In genomic region chr11:1129143-1129665, GRCh38 we compare ENCODE assay signal across 31 cellular contexts. TPM values are rescaled to one million over a fixed set of nuclear protein-coding genes. Genes with fewer than 3 reads are reported as not detected.
DNase-seq lines count a peak whose midpoint lies in the region; ATAC-seq and TF ChIP-seq lines count a peak whose summit lies in the region.
"Had no signal": no experiment of that assay in that cellular context is flagged by ENCODE, and none has a peak within 500 bp of the region (broad histone marks: within the 10 kb centered on the region; RNA-seq: fewer than 3 reads in every experiment).

No MANE protein-coding gene starts in this region.

- no peak overlapping the region for H2BK5ac ChIP-seq in trophoblast cell (ENCODE audit: low read depth, low read length, poor library complexity)

- H3K27ac Mint-ChIP-seq in Calu3 (ENCODE audit: unreplicated experiment), result no peak overlapping the region
- H3K27ac Mint-ChIP-seq in WTC11, result no peak overlapping the region
- H3K27ac Mint-ChIP-seq: activated naive CD8-positive, alpha-beta T cell treated with anti-CD3 and anti-CD28 coated beads, Interleukin-2, amount 50 U/mL, for 24 hours; CD4-positive, CD25-positive, alpha-beta regulatory T cell; immature natural killer cell; naive B cell had no signal

- H3K9me3 ChIP-seq in SK-N-SH, result no peaks in the 10 kb centered on the region; the same call in 1 of the 2 replicates
- H3K9me3 ChIP-seq in trophoblast cell (ENCODE audit: insufficient read depth, low read depth, low read length), result peaks cover 52% of the 10 kb centered on the region
- no peaks in the 10 kb centered on the region for H3K9me3 ChIP-seq in Karpas-422 (ENCODE audit: low read length)

- H3K18ac ChIP-seq in trophoblast cell (ENCODE audit: low read length), result no peak overlapping the region

- 60% methylated on average over 1 of the region's 17 CpGs for WGBS in SK-N-SH (ENCODE audit: low lambda C conversion rate)
- no CpG with 5 or more reads among the region's 17 CpGs for WGBS in trophoblast cell (ENCODE audit: extremely low coverage, insufficient coverage, insufficient read length)

- no peak overlapping the region for H4K12ac ChIP-seq in trophoblast cell (ENCODE audit: low read depth, low read length)

- H2BK12ac ChIP-seq in trophoblast cell (ENCODE audit: low read length), result no peak overlapping the region

- H2AK5ac ChIP-seq in trophoblast cell (ENCODE audit: low read length), result no peak overlapping the region

- POLR2A ChIA-PET in SK-N-SH (lab: Yijun Ruan, JAX) (no interaction called here), WTC11 (lab: Charles Lee) (no interaction called here)

- H3K4me3 Mint-ChIP-seq in Calu3 (ENCODE audit: low read depth, unreplicated experiment) (no peak overlapping the region), WTC11 (no peak overlapping the region)
- H3K4me3 Mint-ChIP-seq: activated naive CD8-positive, alpha-beta T cell treated with anti-CD3 and anti-CD28 coated beads, Interleukin-2, amount 50 U/mL, for 24 hours; CD4-positive, CD25-positive, alpha-beta regulatory T cell; central memory CD8-positive, alpha-beta T cell; immature natural killer cell; naive B cell had no signal

- H3K4me3 ChIP-seq in SK-N-SH (ENCODE audit: low read depth in 2 of 2, low read length in 1 of 2), result no peak overlapping the region
- H3K4me3 ChIP-seq in trophoblast cell (ENCODE audit: low read depth, low read length), result no peak overlapping the region
- no peak overlapping the region for H3K4me3 ChIP-seq in Karpas-422 (ENCODE audit: low read length)
- H3K4me3 ChIP-seq: PC-9, smooth muscle cell had no signal

- CTCF ChIA-PET in SK-N-SH (lab: Yijun Ruan, JAX) (no interaction called here), Calu3 (lab: Charles Lee) (interaction anchor here (1.2 kb wide), 1 partner anchor 12 kb away, joined by 3 read pairs; no protein-coding TSS in a partner anchor), WTC11 (lab: Charles Lee) (interaction anchor here (1.4 kb wide), 1 partner anchor 417 kb away, joined by 4 read pairs; no protein-coding TSS in a partner anchor)

- H3K36me3 ChIP-seq in SK-N-SH (replicated peaks in 1 of 2; ENCODE audit: control insufficient read depth in 1 of 2, insufficient read depth in 2 of 2, low read length in 1 of 2), result no peaks in the 10 kb centered on the region
- H3K36me3 ChIP-seq in trophoblast cell (ENCODE audit: control insufficient read depth in 1 of 2, insufficient read depth in 2 of 2, low read length in 2 of 2), result no peaks in the 10 kb centered on the region
- H3K36me3 ChIP-seq in Karpas-422 (ENCODE audit: insufficient read depth, low read length), result no peaks in the 10 kb centered on the region

- H3K79me1 ChIP-seq in trophoblast cell (ENCODE audit: low read length), result no peaks in the 10 kb centered on the region

- BruUV-seq in Calu3 (replicated peaks; lab: Mats Ljungman, UMichigan), result no TSS peak

- DNase-seq in SK-N-SH (peak; percentile 33), Calu3 (peak; percentile 1), WTC11 (ENCODE audit: low spot score) (peak; percentile 8), trophoblast cell (no peak), Karpas-422 (no peak)
- DNase-seq in stimulated activated CD4-positive, alpha-beta T cell treated with anti-CD3 and anti-CD28 coated beads, Interleukin-4, amount 100 ng/mL, for 1 hour, result no peak
- DNase-seq: activated CD4-positive, alpha-beta T cell treated with anti-CD3 and anti-CD28 coated beads, Interleukin-2, amount 50 U/mL, for 48 hours; activated effector memory CD4-positive, alpha-beta T cell treated with Interleukin-2 at 50 U/mL for 16 hours; activated naive CD8-positive, alpha-beta T cell treated with anti-CD3 and anti-CD28 coated beads, Interleukin-2, amount 50 U/mL, for 24 hours; CD4-positive, CD25-positive, alpha-beta regulatory T cell; hippocampal formation; immature natural killer cell; naive B cell; NCI-H1694 treated with DMSO at 0.1 percent for 48 hours; NCI-H524 treated with DMSO at 0.1 percent for 48 hours; NK-92 treated with Interleukin-12 subunit alpha and Interleukin-12 subunit beta, amount 100 ng/mL, for 24 hours; SIG-M5; stimulated activated CD4-positive, alpha-beta T cell treated with anti-CD3 and anti-CD28 coated beads, Interleukin-1b, Interleukin-23, amount 100 ng/mL, for 48 hours had no signal

- no peaks in the 10 kb centered on the region for H3K79me2 ChIP-seq in SK-N-SH (ENCODE audit: insufficient read depth)
- H3K79me2 ChIP-seq in trophoblast cell (ENCODE audit: control insufficient read depth, insufficient read depth, low read length, poor library complexity), result no peaks in the 10 kb centered on the region
- H3K79me2 ChIP-seq in Karpas-422 (ENCODE audit: low read length), result no peaks in the 10 kb centered on the region

- H3K4me2 ChIP-seq in SK-N-SH (no peak overlapping the region), trophoblast cell (ENCODE audit: low read length) (no peak overlapping the region), Karpas-422 (ENCODE audit: low read depth, low read length, poor library complexity, severe bottlenecking) (no peak overlapping the region)
- H3K4me2 ChIP-seq: PC-9, smooth muscle cell had no signal

- H3K4me1 Mint-ChIP-seq in Calu3 (ENCODE audit: low read depth, unreplicated experiment), result no peaks in the 10 kb centered on the region
- H3K4me1 Mint-ChIP-seq in WTC11, result no peaks in the 10 kb centered on the region
- H3K4me1 Mint-ChIP-seq: activated naive CD8-positive, alpha-beta T cell treated with anti-CD3 and anti-CD28 coated beads, Interleukin-2, amount 50 U/mL, for 24 hours; CD4-positive, CD25-positive, alpha-beta regulatory T cell; central memory CD8-positive, alpha-beta T cell; immature natural killer cell had no signal

- no peak overlapping the region for H2BK120ac ChIP-seq in trophoblast cell (ENCODE audit: insufficient read depth, low read length, poor library complexity)

- no peak for TF ChIP-seq CTCF in SK-N-SH (IDR thresholded peaks at IDR 0.05)
- TF ChIP-seq CTCF in Calu3 (IDR thresholded peaks at IDR 0.05; ENCODE audit: unreplicated experiment), result no peak
- no peak for TF ChIP-seq CTCF in WTC11 (IDR thresholded peaks at IDR 0.05)

- no peak overlapping the region for H3K14ac ChIP-seq in trophoblast cell (ENCODE audit: low read length)

- H3K23ac ChIP-seq in trophoblast cell (ENCODE audit: low read length), result no peak overlapping the region

- H3K9me3 Mint-ChIP-seq in Calu3 (ENCODE audit: low read depth, unreplicated experiment) (peaks cover 6% of the 10 kb centered on the region), WTC11 (peaks cover 26% of the 10 kb centered on the region)

- no peak overlapping the region for H4K8ac ChIP-seq in trophoblast cell (ENCODE audit: low read depth, low read length)

- H3K36me3 Mint-ChIP-seq in Calu3 (ENCODE audit: insufficient read depth, unreplicated experiment) (peaks cover 4% of the 10 kb centered on the region), WTC11 (peaks cover 3% of the 10 kb centered on the region; the same call in 1 of the 2 replicates)
- H3K36me3 Mint-ChIP-seq: CD4-positive, CD25-positive, alpha-beta regulatory T cell had no signal

- H3K9me2 ChIP-seq in SK-N-SH, result no peaks in the 10 kb centered on the region
- no peaks in the 10 kb centered on the region for H3K9me2 ChIP-seq in Karpas-422 (replicated peaks; ENCODE audit: insufficient read depth, low read length)

- no peaks in the 10 kb centered on the region for H3F3A ChIP-seq in SK-N-SH (replicated peaks; ENCODE audit: insufficient read depth)

- H3K4me1 ChIP-seq in SK-N-SH (ENCODE audit: control insufficient read depth in 1 of 2, insufficient read depth in 2 of 2, low read depth in 1 of 2, low read length in 1 of 2) (no peaks in the 10 kb centered on the region), trophoblast cell (ENCODE audit: control insufficient read depth in 1 of 2, insufficient read depth in 2 of 2, low read length in 2 of 2) (no peaks in the 10 kb centered on the region), Karpas-422 (ENCODE audit: low read length) (no peaks in the 10 kb centered on the region)

- no peak for TF ChIP-seq RAD21 in SK-N-SH (IDR thresholded peaks at IDR 0.05; ENCODE audit: low read length)

- H3K9ac ChIP-seq in SK-N-SH (no peak overlapping the region), trophoblast cell (ENCODE audit: low read length) (peak overlapping the region; percentile 18), Karpas-422 (ENCODE audit: low read length) (no peak overlapping the region)

- ATAC-seq in SK-N-SH treated with all-trans-retinoic acid at 6 μM for 48 hours (no peak), WTC11 (no peak), GM19397 (IDR thresholded peaks at IDR 0.05; ENCODE audit: unreplicated experiment) (no peak)
- ATAC-seq: activated naive CD8-positive, alpha-beta T cell treated with anti-CD3 and anti-CD28 coated beads, Interleukin-2, amount 50 U/mL, for 24 hours; left lobe of liver had no signal

- H3K27ac ChIP-seq in SK-N-SH (ENCODE audit: low read depth in 2 of 2, low read length in 1 of 2) (no peak overlapping the region), trophoblast cell (ENCODE audit: low read depth, low read length) (no peak overlapping the region), Karpas-422 (ENCODE audit: low read length) (no peak overlapping the region)
- H3K27ac ChIP-seq: 22Rv1, PC-9 had no signal

- H2AFZ ChIP-seq in SK-N-SH (ENCODE audit: low read depth), result no peak overlapping the region
- no peak overlapping the region for H2AFZ ChIP-seq in trophoblast cell (ENCODE audit: insufficient read depth, low read length, poor library complexity)
- H2AFZ ChIP-seq in Karpas-422 (ENCODE audit: low read length), result no peak overlapping the region
- H2AFZ ChIP-seq: PC-9 had no signal

- no peak overlapping the region for H4K91ac ChIP-seq in trophoblast cell (ENCODE audit: low read depth, low read length)

- intact Hi-C loops in Calu3 (cut with micrococcal nuclease; ENCODE audit: unreplicated experiment), result no loop called here

- no peak overlapping the region for H3K4ac ChIP-seq in trophoblast cell (ENCODE audit: low read depth, low read length)

- TF ChIP-seq EP300 in SK-N-SH (IDR thresholded peaks at IDR 0.05; ENCODE audit: borderline replicate concordance in 1 of 2, low read depth in 1 of 2, low read length in 1 of 2), result no peak

- H4K20me1 ChIP-seq in SK-N-SH (ENCODE audit: insufficient read depth), result no peaks in the 10 kb centered on the region
- H4K20me1 ChIP-seq in Karpas-422 (ENCODE audit: insufficient read depth, low read depth, low read length), result no peaks in the 10 kb centered on the region

- peaks cover 17% of the 10 kb centered on the region for H3K27me3 Mint-ChIP-seq in Calu3 (ENCODE audit: unreplicated experiment)
- peaks cover 6% of the 10 kb centered on the region for H3K27me3 Mint-ChIP-seq in WTC11 (ENCODE audit: low read depth)

- H3K27me3 ChIP-seq in SK-N-SH (ENCODE audit: insufficient read depth), result no peaks in the 10 kb centered on the region
- no peaks in the 10 kb centered on the region for H3K27me3 ChIP-seq in trophoblast cell (ENCODE audit: insufficient read depth, low read length)
- H3K27me3 ChIP-seq in Karpas-422 (ENCODE audit: low read length), result no peaks in the 10 kb centered on the region

RNA-seq across cellular contexts. Expression of gene MUC5AC, which starts 28.5 kb away (rescaled TPM):
- not detected in 2 replicates for polyA plus RNA-seq in SK-N-SH (2012; rRNA removed)
- polyA plus RNA-seq in SK-N-SH (2012; cell fraction: cytosol; rRNA removed), result not detected in 2 replicates
- polyA plus RNA-seq in SK-N-SH (2012; cell fraction: nucleus; rRNA removed), result not detected in 2 replicates
- total RNA-seq in Calu3 (2022) (51.2 and 145 TPM in 2 replicates), WTC11 (2021) (under 0.01 TPM in 1 of 3 replicates, not detected in the others)
- not detected in 2 replicates for polyA plus RNA-seq in trophoblast cell (2013)
- not detected in 2 replicates for total RNA-seq in Karpas-422 (2014; rRNA removed; shearing (Covaris generic); ENCODE audit: low replicate concordance)
- total RNA-seq: CD4-positive, CD25-positive, alpha-beta regulatory T cell; dermis microvascular lymphatic vessel endothelial cell; H4; mesenteric fat pad; osteoblast; renal cortical epithelial cell; smooth muscle cell; ureter had no signal
- polyA plus RNA-seq: CD4-positive, CD25-positive, alpha-beta regulatory T cell; immature natural killer cell; smooth muscle cell had no signal

RNA-seq across cellular contexts. Expression of gene MUC2, which starts 54.5 kb away (rescaled TPM):
- polyA plus RNA-seq in SK-N-SH (2012; rRNA removed), result not detected in 2 replicates
- not detected in 2 replicates for polyA plus RNA-seq in SK-N-SH (2012; cell fraction: cytosol; rRNA removed)
- polyA plus RNA-seq in SK-N-SH (2012; cell fraction: nucleus; rRNA removed), result under 0.01 TPM in 1 of 2 replicates, not detected in the other
- total RNA-seq in Calu3 (2022) (0.05 TPM in 1 of 2 replicates, not detected in the other), WTC11 (2021) (0.07 to 0.60 TPM (median 0.22 TPM) in 3 replicates)
- polyA plus RNA-seq in trophoblast cell (2013), result 0.01 TPM in 2 replicates
- total RNA-seq in Karpas-422 (2014; rRNA removed; shearing (Covaris generic); ENCODE audit: low replicate concordance), result not detected in 2 replicates
- total RNA-seq: CD4-positive, CD25-positive, alpha-beta regulatory T cell; dermis microvascular lymphatic vessel endothelial cell; H4; osteoblast; renal cortical epithelial cell; smooth muscle cell had no signal
- polyA plus RNA-seq: CD4-positive, CD25-positive, alpha-beta regulatory T cell; immature natural killer cell; smooth muscle cell had no signal

Comparison
In these comparisons a context has a peak if more than half of its experiments do, and no peak if none do; other contexts are left out.
1. DNase-seq: peak in SK-N-SH (single experiment), Calu3 (single experiment) and WTC11 (single experiment); none in trophoblast cell (0 of 2), stimulated activated CD4-positive, alpha-beta T cell treated with anti-CD3 and anti-CD28 coated beads, Interleukin-4, amount 100 ng/mL, for 1 hour (single experiment) and Karpas-422 (single experiment).
2. RNA of gene MUC5AC, which starts 28.5 kb away (total RNA-seq): 51.2 to 145 TPM in Calu3; under 0.01 TPM in WTC11 and not detected in Karpas-422; every median in the first group is over 10 times any median in the second.